ENCODE assay signal across 8 cellular contexts in genomic region chr14:57060276-57060956, GRCh38.
DNase-seq lines count a peak whose midpoint lies in the region; ATAC-seq, FAIRE-seq and TF ChIP-seq lines count a peak whose summit lies in the region.

No MANE protein-coding gene starts in this region.

- no peak overlapping the region for H2AFZ ChIP-seq in HepG2 (ENCODE audit: low read length)

- no peak for TF ChIP-seq RAD21 in liver (IDR thresholded peaks at IDR 0.05)
- TF ChIP-seq RAD21 in HepG2 (CRISPR knock-in tag; IDR thresholded peaks at IDR 0.05): no peak

- H3K27me3 ChIP-seq in liver (ENCODE audit: control insufficient read depth in 4 of 4, insufficient read depth in 4 of 4, low read length in 3 of 4) (no peaks in the 10 kb centered on the region), HepG2 (ENCODE audit: control insufficient read depth in 1 of 2, insufficient read depth in 2 of 2, low read length in 2 of 2) (no peaks in the 10 kb centered on the region; a peak in 2 of 5 replicates)

- H3K36me3 Mint-ChIP-seq in activated T-helper 1 cell treated with anti-CD3 and anti-CD28 coated beads, Interleukin-12 subunit alpha, Interleukin-12 subunit beta, Interleukin-2, Interleukin-4 antibody, amounts not matched to agents 30 ng/mL and 10 ng/mL and 1 ng/mL, durations not matched to agents 14 hours and 24 hours and 36 hours (ENCODE audit: low read depth): no peaks in the 10 kb centered on the region
- no peaks in the 10 kb centered on the region for H3K36me3 Mint-ChIP-seq in CD14-positive monocyte

- H3K4me1 Mint-ChIP-seq in activated T-helper 1 cell treated with anti-CD3 and anti-CD28 coated beads, Interleukin-12 subunit alpha, Interleukin-12 subunit beta, Interleukin-2, Interleukin-4 antibody, amounts not matched to agents 30 ng/mL and 10 ng/mL and 1 ng/mL, durations not matched to agents 14 hours and 24 hours and 36 hours (ENCODE audit: low read depth): peaks cover 48% of the 10 kb centered on the region
- H3K4me1 Mint-ChIP-seq in CD14-positive monocyte: no peaks in the 10 kb centered on the region

- TF ChIP-seq CTCF in liver (IDR thresholded peaks at IDR 0.05; ENCODE audit: low read depth, low read length, missing input control) (no peak), HepG2 (CRISPR knock-in tag; IDR thresholded peaks at IDR 0.05) (no peak), CD14-positive monocyte (IDR thresholded peaks at IDR 0.05) (no peak)

- H3K9me3 ChIP-seq in liver (ENCODE audit: control insufficient read depth in 4 of 4, low read length in 3 of 4): no peaks in the 10 kb centered on the region
- H3K9me3 ChIP-seq in HepG2 (ENCODE audit: low read length): no peaks in the 10 kb centered on the region

- no peak for TF ChIP-seq POLR2A in HepG2 (IDR thresholded peaks at IDR 0.05; ENCODE audit: insufficient read depth in 1 of 2, low read depth in 2 of 2, low read length in 2 of 2)

- TF ChIP-seq EP300 in HepG2 (IDR thresholded peaks at IDR 0.05; ENCODE audit: low read depth in 2 of 2, low read length in 2 of 2) (no peak), HepG2 (CRISPR knock-in tag; IDR thresholded peaks at IDR 0.05; ENCODE audit: borderline replicate concordance) (no peak)

- peaks cover 5 to 33% (median 25%) of the 10 kb centered on the region in 4 donors for H3K4me1 ChIP-seq in liver (ENCODE audit: control insufficient read depth in 4 of 4, insufficient read depth in 4 of 4, low read length in 3 of 4)
- no peaks in the 10 kb centered on the region for H3K4me1 ChIP-seq in HepG2 (ENCODE audit: insufficient read depth, low read length)

- H3K27ac Mint-ChIP-seq in activated T-helper 1 cell treated with anti-CD3 and anti-CD28 coated beads, Interleukin-12 subunit alpha, Interleukin-12 subunit beta, Interleukin-2, Interleukin-4 antibody, amounts not matched to agents 30 ng/mL and 10 ng/mL and 1 ng/mL, durations not matched to agents 14 hours and 24 hours and 36 hours: peak overlapping the region; percentile 85
- H3K27ac Mint-ChIP-seq in CD14-positive monocyte: peak overlapping the region in 1 of 7 donors; percentile 20

- 45% methylated on average over 6 of the region's 6 CpGs for WGBS in liver
- 33% methylated on average over 6 of the region's 6 CpGs for WGBS in HepG2 (ENCODE audit: low lambda C conversion rate)

- no peak for ATAC-seq in HepG2
- ATAC-seq in HG03103 (IDR thresholded peaks at IDR 0.05; ENCODE audit: low read depth, unreplicated experiment): peak; percentile 92

- H4K20me1 ChIP-seq in HepG2 (ENCODE audit: insufficient read depth, low read length): no peaks in the 10 kb centered on the region

- in situ Hi-C loops in HepG2 (cut with HindIII; ENCODE audit: extremely low pct_ligation_motif_present, low pct_unique_long_range_greater_than_20kb): loop anchor here (10.0 to 25.0 kb wide), 2 partner anchors 373 to 506 kb away; no protein-coding TSS in a partner anchor

- FAIRE-seq in HepG2 (lab: Jason Lieb, UNC): no peak

- H3K4me2 ChIP-seq in HepG2 (ENCODE audit: low read depth, low read length): no peak overlapping the region

- no peaks in the 10 kb centered on the region for H3K9me3 Mint-ChIP-seq in activated T-helper 1 cell treated with anti-CD3 and anti-CD28 coated beads, Interleukin-12 subunit alpha, Interleukin-12 subunit beta, Interleukin-2, Interleukin-4 antibody, amounts not matched to agents 30 ng/mL and 10 ng/mL and 1 ng/mL, durations not matched to agents 14 hours and 24 hours and 36 hours
- H3K9me3 Mint-ChIP-seq in CD14-positive monocyte: peaks cover 0 to 4% (median 3%) of the 10 kb centered on the region in 7 donors

- DNase-seq in HepG2 (ENCODE audit: low spot score) (no peak), HK-2 (ENCODE audit: unreplicated experiment) (no peak), CD14-positive monocyte (ENCODE audit: low spot score) (no peak), SW480 (ENCODE audit: low spot score) (no peak)
- DNase-seq in activated T-helper 1 cell treated with anti-CD3 and anti-CD28 coated beads, Interleukin-12 subunit alpha, Interleukin-12 subunit beta, Interleukin-2, Interleukin-4 antibody, amounts not matched to agents 30 ng/mL and 10 ng/mL and 1 ng/mL, durations not matched to agents 14 hours and 24 hours and 36 hours (ENCODE audit: low spot score): peak; percentile 9
- DNase-seq in stimulated activated CD4-positive, alpha-beta T cell treated with anti-CD3 and anti-CD28 coated beads, Interleukin-15, amount 100 ng/mL, for 24 hours: peak; percentile 64

- CTCF ChIA-PET in HepG2 (lab: Yijun Ruan, JAX; ENCODE audit: low intra/inter-chr PET ratio, low total read pairs): no interaction called here

- intact Hi-C loops in HepG2 (cut with micrococcal nuclease; ENCODE audit: unreplicated experiment) (no loop called here), CD14-positive monocyte (cut with micrococcal nuclease) (no loop called here)
- intact Hi-C loops in activated T-helper 1 cell treated with anti-CD3 and anti-CD28 coated beads, Interleukin-12 subunit alpha, Interleukin-12 subunit beta, Interleukin-2, Interleukin-4 antibody, amounts not matched to agents 30 ng/mL and 10 ng/mL and 1 ng/mL, durations not matched to agents 14 hours and 24 hours and 36 hours (cut with micrococcal nuclease): loop anchor here (1.0 to 10.0 kb wide), 5 partner anchors 208 to 1367 kb away; partner anchors contain the start of genes AP5M1, EXOC5, KIAA0586 and NAA30

- no peak overlapping the region for H3K4me3 ChIP-seq in liver (ENCODE audit: low read depth in 1 of 3, low read length in 3 of 3)
- H3K4me3 ChIP-seq in HepG2 (replicated peaks in 1 of 3; ENCODE audit: insufficient read depth in 1 of 3, low read depth in 2 of 3, low read length in 3 of 3): no peak overlapping the region

- H3K27ac ChIP-seq in liver (ENCODE audit: low read depth in 1 of 2, low read length in 2 of 2): peak overlapping the region; percentile 28 to 44
- no peak overlapping the region for H3K27ac ChIP-seq in HepG2 (ENCODE audit: extremely low read length, insufficient read depth, low read length)

- POLR2A ChIA-PET in HepG2 (lab: Yijun Ruan, JAX): no interaction called here

- no peaks in the 10 kb centered on the region for H3K36me3 ChIP-seq in liver (ENCODE audit: control insufficient read depth in 4 of 4, insufficient read depth in 3 of 4, low read depth in 1 of 4, low read length in 3 of 4)
- H3K36me3 ChIP-seq in HepG2 (replicated peaks in 1 of 2; ENCODE audit: control insufficient read depth in 1 of 2, insufficient read depth in 2 of 2, low read length in 2 of 2): no peaks in the 10 kb centered on the region

- H3K9ac ChIP-seq in liver (ENCODE audit: low read depth in 1 of 2, low read length in 2 of 2) (no peak overlapping the region), HepG2 (ENCODE audit: insufficient read depth, low read depth, low read length) (no peak overlapping the region)

- no peaks in the 10 kb centered on the region for H3K79me2 ChIP-seq in HepG2 (ENCODE audit: insufficient read depth, low read length)

- H3K27me3 Mint-ChIP-seq in activated T-helper 1 cell treated with anti-CD3 and anti-CD28 coated beads, Interleukin-12 subunit alpha, Interleukin-12 subunit beta, Interleukin-2, Interleukin-4 antibody, amounts not matched to agents 30 ng/mL and 10 ng/mL and 1 ng/mL, durations not matched to agents 14 hours and 24 hours and 36 hours (ENCODE audit: insufficient read depth): peaks cover 15% of the 10 kb centered on the region
- H3K27me3 Mint-ChIP-seq in CD14-positive monocyte (ENCODE audit: low read depth in 3 of 3): peaks cover 0 to 3% (median 0%) of the 10 kb centered on the region in 3 donors

- BruUV-seq in HepG2 (replicated peaks; lab: Mats Ljungman, UMichigan): no TSS peak

- H3K4me3 Mint-ChIP-seq in activated T-helper 1 cell treated with anti-CD3 and anti-CD28 coated beads, Interleukin-12 subunit alpha, Interleukin-12 subunit beta, Interleukin-2, Interleukin-4 antibody, amounts not matched to agents 30 ng/mL and 10 ng/mL and 1 ng/mL, durations not matched to agents 14 hours and 24 hours and 36 hours: peak overlapping the region; percentile 37
- H3K4me3 Mint-ChIP-seq in CD14-positive monocyte: no peak overlapping the region

TF ChIP-seq in liver, 16 proteins besides CTCF, POLR2A, EP300 and RAD21 (continues in another document):
- TF ChIP-seq FOXA2 (IDR thresholded peaks at IDR 0.05) (no peak), TAF1 (conservative IDR thresholded peaks at IDR 0.05) (no peak), JUND (IDR thresholded peaks at IDR 0.05) (peak in 1 of 2 donors; percentile 65), ATF3 (IDR thresholded peaks at IDR 0.05) (no peak), HNF4G (IDR thresholded peaks at IDR 0.05) (no peak), EGR1 (IDR thresholded peaks at IDR 0.05; ENCODE audit: low read depth in 2 of 2) (no peak), YY1 (IDR thresholded peaks at IDR 0.05) (peak; percentile 32)

TF ChIP-seq in HepG2, 621 proteins besides CTCF, POLR2A, EP300 and RAD21 (continues in another document):
- TF ChIP-seq ZNF350 (CRISPR knock-in tag; IDR thresholded peaks at IDR 0.05; ENCODE audit: borderline replicate concordance, low read depth) (no peak), FOXJ3 (CRISPR knock-in tag; IDR thresholded peaks at IDR 0.05; ENCODE audit: borderline replicate concordance) (no peak), AGO2 (optimal IDR thresholded peaks at IDR 0.05; ENCODE audit: low read depth, low read length) (no peak), IKZF1 (IDR thresholded peaks at IDR 0.05) (no peak), ZIK1 (CRISPR knock-in tag; IDR thresholded peaks at IDR 0.05; ENCODE audit: borderline replicate concordance, low read depth) (no peak), ZNF660 (CRISPR knock-in tag; IDR thresholded peaks at IDR 0.05; ENCODE audit: borderline replicate concordance, low read depth) (no peak), ZNF136 (CRISPR knock-in tag; IDR thresholded peaks at IDR 0.05; ENCODE audit: low read depth) (no peak)

Comparison
In these comparisons a context has a peak if more than half of its experiments do, and no peak if none do; other contexts are left out.
1. DNase-seq: peak in activated T-helper 1 cell treated with anti-CD3 and anti-CD28 coated beads, Interleukin-12 subunit alpha, Interleukin-12 subunit beta, Interleukin-2, Interleukin-4 antibody, amounts not matched to agents 30 ng/mL and 10 ng/mL and 1 ng/mL, durations not matched to agents 14 hours and 24 hours and 36 hours (single experiment) and stimulated activated CD4-positive, alpha-beta T cell treated with anti-CD3 and anti-CD28 coated beads, Interleukin-15, amount 100 ng/mL, for 24 hours (single experiment); none in HepG2 (single experiment), HK-2 (single experiment), CD14-positive monocyte (single experiment) and SW480 (single experiment).